In genomic region chr2:187576906-187577305, GRCh38 we compare ENCODE assay signal across 24 cellular contexts. TPM values are rescaled to one million over a fixed set of nuclear protein-coding genes. Genes with fewer than 3 reads are reported as not detected.
DNase-seq lines count a peak whose midpoint lies in the region; ATAC-seq, FAIRE-seq and TF ChIP-seq lines count a peak whose summit lies in the region.
"Had no signal": no experiment of that assay in that cellular context is flagged by ENCODE, and none has a peak within 500 bp of the region (broad histone marks: within the 10 kb centered on the region; RNA-seq: fewer than 3 reads in every experiment).

No MANE protein-coding gene starts in this region.

- peak overlapping the region; percentile 20 for H2BK5ac ChIP-seq in IMR-90 (ENCODE audit: low read depth, low read length, poor library complexity, severe bottlenecking)

- H3K9me1 ChIP-seq in IMR-90 (ENCODE audit: insufficient read depth, low read length), result peaks cover 6% of the 10 kb centered on the region

- TF ChIP-seq POLR2A in IMR-90 (IDR thresholded peaks at IDR 0.05; ENCODE audit: low read depth, low read length), result no peak

- H2BK15ac ChIP-seq in IMR-90 (ENCODE audit: low read depth, low read length), result peak overlapping the region; percentile 18; the same call in 2 of the 3 replicates

- in situ Hi-C loops in IMR-90 (cut with MboI; ENCODE audit: low sequenced_read_pairs), result loop anchor here (5.0 kb wide), 1 partner anchor 75 kb away; no protein-coding TSS in a partner anchor

- dilution Hi-C loops in IMR-90 (cut with HindIII; ENCODE audit: low sequenced_read_pairs, unreplicated experiment), result no loop called here

- no peaks in the 10 kb centered on the region for H3K9me2 ChIP-seq in hepatocyte (replicated peaks; ENCODE audit: insufficient read depth)

- peak overlapping the region; percentile 45; the same call in 1 of the 2 replicates for H4K5ac ChIP-seq in IMR-90 (ENCODE audit: low read depth, low read length)

- no peaks in the 10 kb centered on the region for H3K27me3 ChIP-seq in IMR-90 (ENCODE audit: control insufficient read depth, insufficient read depth, low read length)
- H3K27me3 ChIP-seq in hepatocyte, result no peaks in the 10 kb centered on the region
- H3K27me3 ChIP-seq in small intestine (ENCODE audit: control insufficient read depth in 2 of 2, insufficient read depth in 2 of 2, low read length in 2 of 2), result no peaks in the 10 kb centered on the region
- H3K27me3 ChIP-seq: adrenal gland, heart right ventricle, upper lobe of right lung had no signal

- H2AFZ ChIP-seq in IMR-90 (replicated peaks; ENCODE audit: low read length, poor library complexity) (no peak overlapping the region), hepatocyte (no peak overlapping the region)
- H2AFZ ChIP-seq: GM23338 had no signal

- H3K23ac ChIP-seq in IMR-90 (ENCODE audit: low read depth, low read length), result 0 out of 2 replicates have a peak overlapping the region, but pooled peaks have one; percentile 0

- peak overlapping the region; percentile 86 for H2BK120ac ChIP-seq in IMR-90 (ENCODE audit: low read depth, low read length)

- intact Hi-C loops in IMR-90 (cut with micrococcal nuclease), result no loop called here

- POLR2A ChIA-PET in IMR-90 (lab: Charles Lee; ENCODE audit: unreplicated experiment), result no interaction called here

- ATAC-seq in IMR-90 (ENCODE audit: low read depth) (peak; percentile 50), HG03108 (IDR thresholded peaks at IDR 0.05; ENCODE audit: unreplicated experiment) (no peak)
- ATAC-seq: activated CD8-positive, alpha-beta memory T cell treated with anti-CD3 and anti-CD28 coated beads, Interleukin-2, amount 10 ng/mL, durations not matched to agents 7 days and 5 days; heart right ventricle; sciatic nerve; stimulated activated naive B cell treated with anti-CD40 and anti-IgM and Interleukin-4, amounts not matched to agents 10 μg/mL and 1 μg/mL and 100 μg/mL, for 72 hours; upper lobe of right lung had no signal

- CTCF ChIA-PET in IMR-90 (lab: Yijun Ruan, JAX), result interaction anchor here (0.5 to 8.8 kb wide), 3 partner anchors 59 to 94 kb away, joined by 4 to 134 read pairs (median 6); no protein-coding TSS in a partner anchor

- H3K4me1 ChIP-seq in IMR-90 (ENCODE audit: control insufficient read depth, insufficient read depth, low read length), result peaks cover 8% of the 10 kb centered on the region
- peaks cover 27% of the 10 kb centered on the region for H3K4me1 ChIP-seq in hepatocyte (ENCODE audit: insufficient read depth)
- H3K4me1 ChIP-seq in small intestine (ENCODE audit: control insufficient read depth in 2 of 2, insufficient read depth in 1 of 2, low read depth in 1 of 2, low read length in 1 of 2), result peaks cover 4 to 9% of the 10 kb centered on the region in 2 donors
- H3K4me1 ChIP-seq: adrenal gland, prostate gland had no signal

- H3K4ac ChIP-seq in IMR-90 (ENCODE audit: low read depth, low read length), result peak overlapping the region; percentile 76; the same call in 1 of the 2 replicates

- H3K36me3 ChIP-seq in IMR-90 (ENCODE audit: control insufficient read depth, insufficient read depth, low read length) (no peaks in the 10 kb centered on the region), hepatocyte (replicated peaks; ENCODE audit: insufficient read depth, low read depth) (no peaks in the 10 kb centered on the region), small intestine (ENCODE audit: control insufficient read depth in 2 of 2, insufficient read depth in 2 of 2, low read length in 2 of 2) (no peaks in the 10 kb centered on the region)
- H3K36me3 ChIP-seq: adrenal gland, heart right ventricle, prostate gland, upper lobe of right lung had no signal

- H3K9ac ChIP-seq in IMR-90 (ENCODE audit: low read depth, low read length), result no peak overlapping the region

- H2BK20ac ChIP-seq in IMR-90 (ENCODE audit: low read depth, low read length), result peak overlapping the region; percentile 87; the same call in 1 of the 2 replicates

- H3K27ac ChIP-seq in IMR-90 (ENCODE audit: insufficient read depth, low read length), result peak overlapping the region; percentile 49; the same call in 1 of the 2 replicates
- peak overlapping the region; percentile 60 for H3K27ac ChIP-seq in VCaP
- no peak overlapping the region for H3K27ac ChIP-seq in hepatocyte
- no peak overlapping the region for H3K27ac ChIP-seq in small intestine (ENCODE audit: low read depth in 1 of 2, low read length in 1 of 2)
- H3K27ac ChIP-seq: adrenal gland, prostate gland, SK-N-MC, upper lobe of right lung had no signal

- peaks cover 2% of the 10 kb centered on the region; the same call in 1 of the 2 replicates for H3K9me3 ChIP-seq in IMR-90 (ENCODE audit: control insufficient read depth, insufficient read depth, low read length)
- H3K9me3 ChIP-seq in hepatocyte (ENCODE audit: low read depth), result no peaks in the 10 kb centered on the region
- H3K9me3 ChIP-seq in small intestine (ENCODE audit: control insufficient read depth, low read depth), result no peaks in the 10 kb centered on the region
- H3K9me3 ChIP-seq: adrenal gland, prostate gland, upper lobe of right lung had no signal

- H3K4me3 ChIP-seq in IMR-90 (ENCODE audit: insufficient read depth, low read depth, low read length) (no peak overlapping the region), hepatocyte (no peak overlapping the region), small intestine (ENCODE audit: low read depth in 1 of 2, low read length in 2 of 2) (no peak overlapping the region)
- H3K4me3 ChIP-seq: adrenal gland, GM23338, heart right ventricle, lung, prostate gland, SK-N-MC, upper lobe of right lung had no signal

- TF ChIP-seq CTCF in IMR-90 (conservative IDR thresholded peaks at IDR 0.05; ENCODE audit: low read depth, low read length) (no peak), VCaP (conservative IDR thresholded peaks at IDR 0.05) (no peak), hepatocyte (IDR thresholded peaks at IDR 0.05; ENCODE audit: poor library complexity) (no peak)

- peak overlapping the region; percentile 30 for H3K18ac ChIP-seq in IMR-90 (ENCODE audit: low read depth, low read length)

- DNase-seq in IMR-90, result peak; percentile 27
- DNase-seq in hepatocyte (ENCODE audit: low spot score), result no peak
- peak; percentile 75 for DNase-seq in small intestine
- no peak for DNase-seq in dedifferentiated amniotic fluid mesenchymal stem cell (ENCODE audit: extremely low spot score)
- DNase-seq in AG08395 (ENCODE audit: low spot score), result no peak
- DNase-seq: activated CD4-positive, alpha-beta T cell treated with anti-CD3 and anti-CD28 coated beads, Interleukin-2, amount 10 ng/mL, durations not matched to agents 24 days and 14 days; activated CD8-positive, alpha-beta memory T cell treated with anti-CD3 and anti-CD28 coated beads, Interleukin-2, amount 10 ng/mL, durations not matched to agents 7 days and 5 days; activated naive CD4-positive, alpha-beta T cell treated with anti-CD3 and anti-CD28 coated beads for 36 hours; adrenal gland; foreskin melanocyte; heart right ventricle; NCI-H2081 treated with DMSO at 0.1 percent for 48 hours; NCI-H226; stimulated activated naive B cell treated with anti-CD40 and anti-IgM and Interleukin-4, amounts not matched to agents 10 μg/mL and 1 μg/mL and 100 μg/mL, for 72 hours; T-helper 2 cell; upper lobe of right lung had no signal

- FAIRE-seq in small intestine (lab: Jason Lieb, UNC), result peak; percentile 5
- FAIRE-seq: GM12892 had no signal

- peak overlapping the region; percentile 27 to 54; a peak in 2 of 4 replicates for H4K8ac ChIP-seq in IMR-90 (ENCODE audit: low read depth in 2 of 2, low read length in 2 of 2)

- H4K20me1 ChIP-seq in IMR-90 (ENCODE audit: insufficient read depth, low read length) (no peaks in the 10 kb centered on the region), hepatocyte (ENCODE audit: insufficient read depth, poor library complexity, severe bottlenecking) (no peaks in the 10 kb centered on the region)

- no peaks in the 10 kb centered on the region for H3K79me2 ChIP-seq in hepatocyte

- H2AK9ac ChIP-seq in IMR-90 (replicated peaks; ENCODE audit: low read depth, low read length, poor library complexity), result no peak overlapping the region

- no peak overlapping the region for H3K56ac ChIP-seq in IMR-90 (ENCODE audit: extremely low read depth, insufficient read depth, low read length)

- no peak for TF ChIP-seq RAD21 in IMR-90 (IDR thresholded peaks at IDR 0.05; ENCODE audit: low read length)

- H3K4me2 ChIP-seq in IMR-90 (ENCODE audit: low read depth, low read length) (no peak overlapping the region), hepatocyte (peak overlapping the region; percentile 41)
- H3K4me2 ChIP-seq: GM23338 had no signal

- BruUV-seq in IMR-90 (replicated peaks; lab: Mats Ljungman, UMichigan), result no TSS peak

- no peak overlapping the region for H2AK5ac ChIP-seq in IMR-90 (ENCODE audit: low read depth, low read length)

- H3K14ac ChIP-seq in IMR-90 (replicated peaks; ENCODE audit: low read depth, low read length), result no peak overlapping the region

- H3K79me1 ChIP-seq in IMR-90 (ENCODE audit: low read depth in 1 of 2, low read length in 2 of 2), result no peaks in the 10 kb centered on the region; a peak in 1 of 4 replicates

- peak overlapping the region; percentile 37; the same call in 1 of the 2 replicates for H4K91ac ChIP-seq in IMR-90 (ENCODE audit: insufficient read depth, low read depth, low read length)

TF ChIP-seq in IMR-90, 13 proteins besides CTCF, POLR2A, EP300 and RAD21:
- TF ChIP-seq MAZ (IDR thresholded peaks at IDR 0.05; ENCODE audit: borderline replicate concordance, low read depth, low read length), result no peak
- no peak for TF ChIP-seq SMC3 (IDR thresholded peaks at IDR 0.05; ENCODE audit: low read depth, low read length)
- TF ChIP-seq MAFK (IDR thresholded peaks at IDR 0.05; ENCODE audit: low read depth, low read length), result no peak

RNA-seq across cellular contexts. Expression of gene TFPI, which starts 22.7 kb away (rescaled TPM):
- 83.0 and 93.9 TPM in 2 replicates for total RNA-seq in IMR-90 (2012; rRNA removed)
- 25.6 and 33.9 TPM in 2 replicates for polyA plus RNA-seq in IMR-90 (2012; rRNA removed)
- 5.4 and 6.5 TPM in 2 replicates for polyA plus RNA-seq in IMR-90 (2012; cell fraction: cytosol; rRNA removed)
- 2.1 and 22.1 TPM in 2 replicates for polyA plus RNA-seq in IMR-90 (2012; cell fraction: nucleus; rRNA removed; ENCODE audit: low replicate concordance)
- 104 and 122 TPM in 2 replicates for total RNA-seq in hepatocyte
- polyA plus RNA-seq in hepatocyte, result 79.7 and 79.9 TPM in 2 replicates
- polyA plus RNA-seq in small intestine, result 10 to 100 TPM; 36.2 to 56.4 (median 41.9) TPM
- total RNA-seq: activated CD8-positive, alpha-beta memory T cell treated with anti-CD3 and anti-CD28 coated beads, Interleukin-2, amount 10 ng/mL, durations not matched to agents 7 days and 5 days; activated naive CD4-positive, alpha-beta T cell treated with anti-CD3 and anti-CD28 coated beads for 36 hours had no signal

Comparison
In these comparisons a context has a peak if more than half of its experiments do, and no peak if none do; other contexts are left out.
1. DNase-seq: peak in IMR-90 (single experiment) and small intestine (single experiment); none in hepatocyte (single experiment), dedifferentiated amniotic fluid mesenchymal stem cell (single experiment) and AG08395 (single experiment).
2. H3K27ac ChIP-seq: peak in IMR-90 (single experiment) and VCaP (single experiment); none in hepatocyte (single experiment) and small intestine (0 of 2).